In the genomic region with DNA sequence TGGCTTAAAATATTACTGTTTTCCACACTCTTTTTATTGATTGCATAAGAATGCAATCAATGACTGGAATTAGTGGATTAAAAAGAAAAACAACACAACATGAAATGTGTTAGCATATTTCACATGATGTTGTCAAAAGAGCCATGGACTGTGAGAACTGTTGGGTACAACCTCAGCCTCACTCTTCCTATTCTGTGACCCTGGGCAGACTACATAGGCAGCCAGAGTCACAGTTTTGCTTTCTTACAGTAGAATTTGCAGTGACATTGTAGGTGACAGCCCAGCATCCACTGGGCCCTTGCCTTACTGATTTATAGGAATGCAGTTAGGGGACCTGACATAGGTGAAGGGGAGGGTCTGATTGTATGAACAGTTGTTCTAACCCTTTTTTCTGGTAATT, we compare ENCODE assay signal across 26 cellular contexts.
DNase-seq lines count a peak whose midpoint lies in the region; ATAC-seq, FAIRE-seq and TF ChIP-seq lines count a peak whose summit lies in the region.
"Had no signal": no experiment of that assay in that cellular context is flagged by ENCODE, and none has a peak within 500 bp of the region (broad histone marks: within the 10 kb centered on the region; RNA-seq: fewer than 3 reads in every experiment).

No MANE protein-coding gene starts in this region.

- peak overlapping the region; percentile 45 to 99 (median 93) for H3K4me3 ChIP-seq in liver (ENCODE audit: low read depth in 1 of 3, low read length in 3 of 3)
- no peak overlapping the region for H3K4me3 ChIP-seq in HepG2 (replicated peaks in 1 of 3; ENCODE audit: insufficient read depth in 1 of 3, low read depth in 2 of 3, low read length in 3 of 3)
- H3K4me3 ChIP-seq in left lung, result no peak overlapping the region
- H3K4me3 ChIP-seq in trophoblast cell (ENCODE audit: low read depth, low read length), result no peak overlapping the region
- H3K4me3 ChIP-seq in coronary artery, result no peak overlapping the region
- H3K4me3 ChIP-seq: BLaER1, GM12878 had no signal

- no peak overlapping the region for H2AK5ac ChIP-seq in trophoblast cell (ENCODE audit: low read length)

- H3K23ac ChIP-seq in trophoblast cell (ENCODE audit: low read length), result no peak overlapping the region

- H3K79me2 ChIP-seq in HepG2 (ENCODE audit: insufficient read depth, low read length) (no peaks in the 10 kb centered on the region), trophoblast cell (ENCODE audit: control insufficient read depth, insufficient read depth, low read length, poor library complexity) (no peaks in the 10 kb centered on the region)

- H4K20me1 ChIP-seq in HepG2 (ENCODE audit: insufficient read depth, low read length), result no peaks in the 10 kb centered on the region
- H4K20me1 ChIP-seq: BLaER1 had no signal

- H2AFZ ChIP-seq in HepG2 (ENCODE audit: low read length), result no peak overlapping the region
- H2AFZ ChIP-seq in trophoblast cell (ENCODE audit: insufficient read depth, low read length, poor library complexity), result no peak overlapping the region

- TF ChIP-seq CTCF in liver (IDR thresholded peaks at IDR 0.05; ENCODE audit: low read depth, low read length, missing input control) (no peak), HepG2 (CRISPR knock-in tag; IDR thresholded peaks at IDR 0.05) (no peak), left lung (IDR thresholded peaks at IDR 0.05) (no peak), coronary artery (IDR thresholded peaks at IDR 0.05) (no peak)

- FAIRE-seq in HepG2 (lab: Jason Lieb, UNC) (no peak), GM12891 (lab: Jason Lieb, UNC) (no peak)
- FAIRE-seq: A204.1, GM12878, GM19239 had no signal

- no peak overlapping the region for H2BK120ac ChIP-seq in trophoblast cell (ENCODE audit: insufficient read depth, low read length, poor library complexity)

- H3K27me3 ChIP-seq in liver (ENCODE audit: control insufficient read depth in 4 of 4, insufficient read depth in 4 of 4, low read length in 3 of 4), result no peaks in the 10 kb centered on the region
- no peaks in the 10 kb centered on the region for H3K27me3 ChIP-seq in HepG2 (ENCODE audit: control insufficient read depth in 1 of 2, insufficient read depth in 2 of 2, low read length in 2 of 2)
- no peaks in the 10 kb centered on the region for H3K27me3 ChIP-seq in left lung
- no peaks in the 10 kb centered on the region for H3K27me3 ChIP-seq in trophoblast cell (ENCODE audit: insufficient read depth, low read length)
- H3K27me3 ChIP-seq: BE2C, BLaER1 had no signal

- H2BK5ac ChIP-seq in trophoblast cell (ENCODE audit: low read depth, low read length, poor library complexity), result no peak overlapping the region

- H3K4ac ChIP-seq in trophoblast cell (ENCODE audit: low read depth, low read length), result no peak overlapping the region

- CTCF ChIA-PET in HepG2 (lab: Yijun Ruan, JAX; ENCODE audit: low intra/inter-chr PET ratio, low total read pairs), result no interaction called here

- TF ChIP-seq RAD21 in liver (IDR thresholded peaks at IDR 0.05) (no peak), HepG2 (CRISPR knock-in tag; IDR thresholded peaks at IDR 0.05) (no peak)

- H2BK12ac ChIP-seq in trophoblast cell (ENCODE audit: low read length), result no peak overlapping the region

- DNase-seq in HepG2 (ENCODE audit: low spot score) (no peak), left lung (no peak), trophoblast cell (no peak), GM12891 (ENCODE audit: insufficient read length, low spot score) (no peak), coronary artery (ENCODE audit: low spot score) (no peak)
- DNase-seq: 8988T; ACHN; BE2C; C1 segment of cervical spinal cord; CD4-positive, alpha-beta memory T cell; CD4-positive, CD25-positive, alpha-beta regulatory T cell; CD8-positive, alpha-beta memory T cell; COR-L47; DMS 273 treated with DMSO at 0.1 percent for 48 hours; DMS153; DMS53; DMS79; DND-41; EL; GDM1 had no signal

- peaks cover 2 to 19% (median 4%) of the 10 kb centered on the region in 4 donors for H3K4me1 ChIP-seq in liver (ENCODE audit: control insufficient read depth in 4 of 4, insufficient read depth in 4 of 4, low read length in 3 of 4)
- no peaks in the 10 kb centered on the region for H3K4me1 ChIP-seq in HepG2 (ENCODE audit: insufficient read depth, low read length)
- H3K4me1 ChIP-seq in left lung, result no peaks in the 10 kb centered on the region
- H3K4me1 ChIP-seq in trophoblast cell (ENCODE audit: control insufficient read depth in 1 of 2, insufficient read depth in 2 of 2, low read length in 2 of 2), result no peaks in the 10 kb centered on the region
- H3K4me1 ChIP-seq: BE2C had no signal

- no peak overlapping the region for H4K91ac ChIP-seq in trophoblast cell (ENCODE audit: low read depth, low read length)

- H4K12ac ChIP-seq in trophoblast cell (ENCODE audit: low read depth, low read length), result no peak overlapping the region

- H3K36me3 ChIP-seq in liver (ENCODE audit: control insufficient read depth in 4 of 4, insufficient read depth in 3 of 4, low read depth in 1 of 4, low read length in 3 of 4), result no peaks in the 10 kb centered on the region
- no peaks in the 10 kb centered on the region for H3K36me3 ChIP-seq in HepG2 (replicated peaks in 1 of 2; ENCODE audit: control insufficient read depth in 1 of 2, insufficient read depth in 2 of 2, low read length in 2 of 2)
- H3K36me3 ChIP-seq in left lung, result no peaks in the 10 kb centered on the region
- no peaks in the 10 kb centered on the region for H3K36me3 ChIP-seq in trophoblast cell (ENCODE audit: control insufficient read depth in 1 of 2, insufficient read depth in 2 of 2, low read length in 2 of 2)
- H3K36me3 ChIP-seq: BE2C, BLaER1 had no signal

- H3K4me2 ChIP-seq in HepG2 (ENCODE audit: low read depth, low read length), result no peak overlapping the region
- H3K4me2 ChIP-seq in trophoblast cell (ENCODE audit: low read length), result no peak overlapping the region
- H3K4me2 ChIP-seq: BLaER1 had no signal

- TF ChIP-seq EP300 in HepG2 (IDR thresholded peaks at IDR 0.05; ENCODE audit: low read depth in 2 of 2, low read length in 2 of 2) (no peak), HepG2 (CRISPR knock-in tag; IDR thresholded peaks at IDR 0.05; ENCODE audit: borderline replicate concordance) (no peak)

- H4K8ac ChIP-seq in trophoblast cell (ENCODE audit: low read depth, low read length), result no peak overlapping the region

- no TSS peak for BruUV-seq in HepG2 (replicated peaks; lab: Mats Ljungman, UMichigan)

- TF ChIP-seq POLR2A in HepG2 (IDR thresholded peaks at IDR 0.05; ENCODE audit: insufficient read depth in 1 of 2, low read depth in 2 of 2, low read length in 2 of 2) (no peak), GM12891 (IDR thresholded peaks at IDR 0.05; ENCODE audit: low read depth, low read length) (no peak)

- no peak overlapping the region for H3K18ac ChIP-seq in trophoblast cell (ENCODE audit: low read length)

- no peaks in the 10 kb centered on the region for H3K79me1 ChIP-seq in trophoblast cell (ENCODE audit: low read length)

- H3K27ac ChIP-seq in liver (ENCODE audit: low read depth in 1 of 2, low read length in 2 of 2), result peak overlapping the region; percentile 82 to 87
- no peak overlapping the region for H3K27ac ChIP-seq in HepG2 (ENCODE audit: extremely low read length, insufficient read depth, low read length)
- no peak overlapping the region for H3K27ac ChIP-seq in left lung
- H3K27ac ChIP-seq in trophoblast cell (ENCODE audit: low read depth, low read length), result no peak overlapping the region
- no peak overlapping the region for H3K27ac ChIP-seq in coronary artery
- H3K27ac ChIP-seq: BLaER1 had no signal

- H3K9me3 ChIP-seq in liver (ENCODE audit: control insufficient read depth in 4 of 4, low read length in 3 of 4) (no peaks in the 10 kb centered on the region), HepG2 (ENCODE audit: low read length) (no peaks in the 10 kb centered on the region), left lung (no peaks in the 10 kb centered on the region), trophoblast cell (ENCODE audit: insufficient read depth, low read depth, low read length) (no peaks in the 10 kb centered on the region)
- H3K9me3 ChIP-seq: BE2C, BLaER1 had no signal

- in situ Hi-C loops in HepG2 (cut with HindIII; ENCODE audit: extremely low pct_ligation_motif_present, low pct_unique_long_range_greater_than_20kb), result no loop called here

- H3K14ac ChIP-seq in trophoblast cell (ENCODE audit: low read length), result no peak overlapping the region

- H3K9ac ChIP-seq in liver (ENCODE audit: low read depth in 1 of 2, low read length in 2 of 2), result peak overlapping the region; percentile 48 to 92
- H3K9ac ChIP-seq in HepG2 (ENCODE audit: insufficient read depth, low read depth, low read length), result no peak overlapping the region
- peak overlapping the region; percentile 47 for H3K9ac ChIP-seq in trophoblast cell (ENCODE audit: low read length)
- H3K9ac ChIP-seq: BLaER1 had no signal

- intact Hi-C loops in HepG2 (cut with micrococcal nuclease; ENCODE audit: unreplicated experiment), result no loop called here
- intact Hi-C loops in left lung (cut with DNase I), result no loop called here

- ATAC-seq in HepG2 (no peak), left lung (peak; percentile 48), HG02884 (IDR thresholded peaks at IDR 0.05; ENCODE audit: unreplicated experiment) (no peak)
- ATAC-seq: GM12878 had no signal

- POLR2A ChIA-PET in HepG2 (lab: Yijun Ruan, JAX), result no interaction called here

TF ChIP-seq in liver, 16 proteins besides CTCF, POLR2A, EP300 and RAD21:
- TF ChIP-seq YY1 (IDR thresholded peaks at IDR 0.05) (no peak), TAF1 (conservative IDR thresholded peaks at IDR 0.05) (peak; percentile 17)
TF ChIP-seq in liver: peak in this region for 1.

TF ChIP-seq in HepG2, 621 proteins besides CTCF, POLR2A, EP300 and RAD21 (continues in another document):
- TF ChIP-seq ZNF550 (CRISPR knock-in tag; IDR thresholded peaks at IDR 0.05; ENCODE audit: borderline replicate concordance), result no peak
- no peak for TF ChIP-seq NR0B2 (CRISPR knock-in tag; IDR thresholded peaks at IDR 0.05)
- TF ChIP-seq ZNF556 (CRISPR knock-in tag; IDR thresholded peaks at IDR 0.05; ENCODE audit: borderline replicate concordance), result no peak

TF ChIP-seq in GM12891, 5 proteins besides CTCF, POLR2A, EP300 and RAD21:
- no peak for TF ChIP-seq SPI1 (IDR thresholded peaks at IDR 0.05; ENCODE audit: low read depth, low read length)
- no peak for TF ChIP-seq TAF1 (IDR thresholded peaks at IDR 0.05; ENCODE audit: low read depth, low read length)
- TF ChIP-seq POLR2AphosphoS5 (IDR thresholded peaks at IDR 0.05; ENCODE audit: low read depth, low read length), result no peak
- TF ChIP-seq POU2F2 (IDR thresholded peaks at IDR 0.05; ENCODE audit: low read depth, low read length), result no peak
- TF ChIP-seq PAX5 (IDR thresholded peaks at IDR 0.05; ENCODE audit: insufficient read depth, low read length, severe bottlenecking), result no peak

Comparison
In these comparisons a context has a peak if more than half of its experiments do, and no peak if none do; other contexts are left out.
1. H3K27ac ChIP-seq: peak in liver (2 of 2); none in HepG2 (single experiment), left lung (0 of 2), trophoblast cell (single experiment) and coronary artery (0 of 2).
2. H3K4me3 ChIP-seq: peak in liver (3 of 3); none in HepG2 (0 of 3), left lung (0 of 2), trophoblast cell (single experiment) and coronary artery (single experiment).